In genomic region chr15:28112962-28113361, GRCh38 we compare ENCODE assay signal across 22 cellular contexts. TPM values are rescaled to one million over a fixed set of nuclear protein-coding genes. Genes with fewer than 3 reads are reported as not detected.
DNase-seq lines count a peak whose midpoint lies in the region; ATAC-seq and TF ChIP-seq lines count a peak whose summit lies in the region.
"Had no signal": no experiment of that assay in that cellular context is flagged by ENCODE, and none has a peak within 500 bp of the region (broad histone marks: within the 10 kb centered on the region; RNA-seq: fewer than 3 reads in every experiment).

No MANE protein-coding gene starts in this region.

- ATAC-seq in activated naive CD4-positive, alpha-beta T cell treated with anti-CD3 and anti-CD28 coated beads, Interleukin-2, amount 50 U/mL, for 72 hours = no peak
- no peak for ATAC-seq in HG03025 (IDR thresholded peaks at IDR 0.05; ENCODE audit: low FRiP score, unreplicated experiment)
- ATAC-seq in GM21528 (IDR thresholded peaks at IDR 0.05; ENCODE audit: low FRiP score, unreplicated experiment) = no peak
- ATAC-seq: GM12878, GM23338, HepG2 had no signal

- H3K9me3 ChIP-seq in sigmoid colon = no peaks in the 10 kb centered on the region
- no peaks in the 10 kb centered on the region for H3K9me3 ChIP-seq in vagina
- H3K9me3 ChIP-seq: BE2C had no signal

- H3K36me3 Mint-ChIP-seq in activated naive CD4-positive, alpha-beta T cell treated with anti-CD3 and anti-CD28 coated beads, Interleukin-2, amount 50 U/mL, for 24 hours = peaks cover 14% of the 10 kb centered on the region
- H3K36me3 Mint-ChIP-seq in activated naive CD4-positive, alpha-beta T cell treated with anti-CD3 and anti-CD28 coated beads, Interleukin-2, amount 50 U/mL, for 72 hours = peaks cover 0 to 5% of the 10 kb centered on the region in 2 donors

- H3K4me3 Mint-ChIP-seq in activated naive CD4-positive, alpha-beta T cell treated with anti-CD3 and anti-CD28 coated beads, Interleukin-2, amount 50 U/mL, for 24 hours = no peak overlapping the region
- H3K4me3 Mint-ChIP-seq: CD8-positive, alpha-beta memory T cell; GM23338; IgD-negative memory B cell had no signal

- H3K4me1 ChIP-seq in sigmoid colon (peaks cover 0 to under 1% (median under 1%) of the 10 kb centered on the region in 4 donors), vagina (no peaks in the 10 kb centered on the region)
- H3K4me1 ChIP-seq: BE2C had no signal

- no peak overlapping the region for H3K4me3 ChIP-seq in sigmoid colon
- no peak overlapping the region for H3K4me3 ChIP-seq in vagina
- H3K4me3 ChIP-seq: GM12878, GM23338 had no signal

- 97% methylated on average over 26 of the region's 26 CpGs for WGBS in sigmoid colon, 2 donors

- H3K9me3 Mint-ChIP-seq in activated naive CD4-positive, alpha-beta T cell treated with anti-CD3 and anti-CD28 coated beads, Interleukin-2, amount 50 U/mL, for 24 hours = no peaks in the 10 kb centered on the region
- H3K9me3 Mint-ChIP-seq in activated naive CD4-positive, alpha-beta T cell treated with anti-CD3 and anti-CD28 coated beads, Interleukin-2, amount 50 U/mL, for 72 hours = no peaks in the 10 kb centered on the region
- H3K9me3 Mint-ChIP-seq: CD4-positive, CD25-positive, alpha-beta regulatory T cell; CD8-positive, alpha-beta memory T cell; IgD-negative memory B cell had no signal

- no peak for TF ChIP-seq CTCF in sigmoid colon (IDR thresholded peaks at IDR 0.05)
- no peak for TF ChIP-seq CTCF in vagina (IDR thresholded peaks at IDR 0.05)

- no peak overlapping the region for H3K27ac ChIP-seq in sigmoid colon
- no peak overlapping the region for H3K27ac ChIP-seq in vagina

- no peak for DNase-seq in activated naive CD4-positive, alpha-beta T cell treated with anti-CD3 and anti-CD28 coated beads, Interleukin-2, amount 50 U/mL, for 72 hours (ENCODE audit: low spot score in 2 of 2)
- DNase-seq in mesenteric fat pad (ENCODE audit: low spot score) (peak; percentile 85), sigmoid colon (peak; percentile 49), vagina (ENCODE audit: extremely low spot score in 2 of 2) (peak; percentile 60 to 77), epidermal melanocyte (ENCODE audit: insufficient read length, low spot score) (no peak)
- DNase-seq: ACHN; BE2C; CD4-positive, CD25-positive, alpha-beta regulatory T cell; CD8-positive, alpha-beta memory T cell; COR-L47; DMS 273 treated with DMSO at 0.1 percent for 48 hours; DMS53; DND-41; EL; HCEC 1CT had no signal

- H3K36me3 ChIP-seq in sigmoid colon (peaks cover 28 to 71% (median 59%) of the 10 kb centered on the region in 4 donors), vagina (peaks cover 4 to 59% of the 10 kb centered on the region in 2 donors)

- H3K27ac Mint-ChIP-seq in activated naive CD4-positive, alpha-beta T cell treated with anti-CD3 and anti-CD28 coated beads, Interleukin-2, amount 50 U/mL, for 24 hours = peak overlapping the region; percentile 46
- H3K27ac Mint-ChIP-seq in activated naive CD4-positive, alpha-beta T cell treated with anti-CD3 and anti-CD28 coated beads, Interleukin-2, amount 50 U/mL, for 72 hours = no peak overlapping the region
- H3K27ac Mint-ChIP-seq: CD8-positive, alpha-beta memory T cell; GM23338; IgD-negative memory B cell had no signal

- intact Hi-C loops in sigmoid colon (cut with DNase I) (no loop called here), vagina (cut with DNase I) (no loop called here)

- no peaks in the 10 kb centered on the region for H3K4me1 Mint-ChIP-seq in activated naive CD4-positive, alpha-beta T cell treated with anti-CD3 and anti-CD28 coated beads, Interleukin-2, amount 50 U/mL, for 24 hours
- H3K4me1 Mint-ChIP-seq: GM23338, IgD-negative memory B cell had no signal

- TF ChIP-seq EP300 in sigmoid colon (IDR thresholded peaks at IDR 0.05) = no peak

- H3K27me3 Mint-ChIP-seq in activated naive CD4-positive, alpha-beta T cell treated with anti-CD3 and anti-CD28 coated beads, Interleukin-2, amount 50 U/mL, for 24 hours = no peaks in the 10 kb centered on the region
- H3K27me3 Mint-ChIP-seq: IgD-negative memory B cell had no signal

- TF ChIP-seq POLR2A in sigmoid colon (IDR thresholded peaks at IDR 0.05) (no peak), vagina (IDR thresholded peaks at IDR 0.05) (no peak)

- no peaks in the 10 kb centered on the region for H3K27me3 ChIP-seq in sigmoid colon
- H3K27me3 ChIP-seq in vagina = no peaks in the 10 kb centered on the region
- H3K27me3 ChIP-seq: BE2C had no signal

RNA-seq across cellular contexts. Expression of gene OCA2, which starts 13.8 kb away (rescaled TPM):
- total RNA-seq in activated naive CD4-positive, alpha-beta T cell treated with anti-CD3 and anti-CD28 coated beads, Interleukin-2, amount 50 U/mL, for 72 hours = not detected
- total RNA-seq in mesenteric fat pad = not detected
- under 1 TPM in 1 of 4 donors, not detected in 3; 0.36 TPM for total RNA-seq in sigmoid colon
- polyA plus RNA-seq in sigmoid colon = under 1 TPM in 1 of 3 donors, not detected in 2; 0.41 TPM
- 0.25 TPM for total RNA-seq in vagina
- total RNA-seq: CD4-positive, CD25-positive, alpha-beta regulatory T cell; CD8-positive, alpha-beta memory T cell; GM12878 had no signal
- polyA plus RNA-seq: CD4-positive, CD25-positive, alpha-beta regulatory T cell; CD8-positive, alpha-beta memory T cell; IgD-negative memory B cell had no signal

Comparison
In these comparisons a context has a peak if more than half of its experiments do, and no peak if none do; other contexts are left out.
1. DNase-seq: peak in mesenteric fat pad (single experiment), sigmoid colon (single experiment) and vagina (2 of 2); none in activated naive CD4-positive, alpha-beta T cell treated with anti-CD3 and anti-CD28 coated beads, Interleukin-2, amount 50 U/mL, for 72 hours (0 of 2) and epidermal melanocyte (single experiment).